8 cellular contexts compared by ENCODE assay signal in genomic region chr10:122495406-122496340, GRCh38. TPM values are rescaled to one million over a fixed set of nuclear protein-coding genes. Genes with fewer than 3 reads are reported as not detected.
DNase-seq lines count a peak whose midpoint lies in the region; ATAC-seq, FAIRE-seq and TF ChIP-seq lines count a peak whose summit lies in the region.

No MANE protein-coding gene starts in this region.

- no peaks in the 10 kb centered on the region for H3K9me2 ChIP-seq in PC-9 (ENCODE audit: insufficient read depth)

- no peak for FAIRE-seq in H1 (lab: Jason Lieb, UNC)

- no peak; a peak in 1 of 4 replicates for TF ChIP-seq RAD21 in H1 (IDR thresholded peaks at IDR 0.05 in 1 of 2, conservative IDR thresholded peaks at IDR 0.05 in 1 of 2; ENCODE audit: low read depth in 2 of 2, low read length in 2 of 2)

- H2AFZ ChIP-seq in PC-9 (no peak overlapping the region), H1 (ENCODE audit: low read length) (no peak overlapping the region)

- no peak overlapping the region for H2AK5ac ChIP-seq in H1 (ENCODE audit: low read depth, low read length)

- H3K9me3 Mint-ChIP-seq in nephron = no peaks in the 10 kb centered on the region

- H3K4me2 ChIP-seq in PC-9 (peak overlapping the region; percentile 46), H1 (ENCODE audit: insufficient read depth in 1 of 2, low read depth in 2 of 2, low read length in 2 of 2) (no peak overlapping the region)

- no peak overlapping the region for H3K23ac ChIP-seq in H1 (ENCODE audit: insufficient read length)

- no peak overlapping the region for H2BK5ac ChIP-seq in H1 (ENCODE audit: low read depth, low read length)

- H3K27ac Mint-ChIP-seq in nephron = peak overlapping the region; percentile 80 to 91 (median 91)

- H3K27ac ChIP-seq in PC-9 = no peak overlapping the region
- H3K27ac ChIP-seq in H1 (ENCODE audit: low read depth, low read length) = no peak overlapping the region

- H3K18ac ChIP-seq in H1 (ENCODE audit: extremely low read depth, low read length) = no peak overlapping the region

- H3F3A ChIP-seq in PC-9 (ENCODE audit: insufficient read depth, low read depth) = no peaks in the 10 kb centered on the region

- no peak overlapping the region for H2BK20ac ChIP-seq in H1 (ENCODE audit: low read length)

- H3K36me3 Mint-ChIP-seq in nephron (ENCODE audit: low read depth) = peaks cover 3% of the 10 kb centered on the region

- H4K91ac ChIP-seq in H1 (replicated peaks; ENCODE audit: insufficient read length, low read length) = no peak overlapping the region

- H4K8ac ChIP-seq in H1 (ENCODE audit: extremely low read depth, insufficient read depth, low read length) = no peak overlapping the region

- no peaks in the 10 kb centered on the region for H3K27me3 ChIP-seq in PC-9 (ENCODE audit: insufficient read depth, low read depth)
- H3K27me3 ChIP-seq in H1 (replicated peaks in 1 of 4; ENCODE audit: control insufficient read depth in 3 of 4, extremely low read depth in 1 of 4, insufficient read depth in 3 of 4, low read length in 3 of 4) = no peaks in the 10 kb centered on the region; a peak in 1 of 7 replicates

- DNase-seq in EH (ENCODE audit: low read depth) = peak; percentile 61
- DNase-seq in PC-9 = no peak
- DNase-seq in H1 (ENCODE audit: low read depth in 1 of 2, low spot score in 2 of 2) = no peak
- DNase-seq in HPDE6-E6E7 (ENCODE audit: extremely low spot score) = no peak
- DNase-seq in NCI-H510A (lab: John Stamatoyannopoulos, UW) = no peak
- DNase-seq in SHP77 (lab: John Stamatoyannopoulos, UW) = no peak

- POLR2A ChIA-PET in PC-9 (lab: Charles Lee; ENCODE audit: unreplicated experiment) (interaction anchor here (0.5 to 0.6 kb wide), 2 partner anchors 139 to 157 kb away, joined by 4 to 23 read pairs; no protein-coding TSS in a partner anchor), H1 (lab: Charles Lee; ENCODE audit: partially characterized antibody) (no interaction called here)

- peaks cover 3% of the 10 kb centered on the region for H3K27me3 Mint-ChIP-seq in nephron (ENCODE audit: low read depth)

- BruUV-seq in PC-9 (replicated peaks; lab: Mats Ljungman, UMichigan) = TSS peak; percentile 24

- no peaks in the 10 kb centered on the region for H3K23me2 ChIP-seq in H1 (ENCODE audit: low read depth, low read length)

- H3K4me1 ChIP-seq in PC-9 (replicated peaks; ENCODE audit: insufficient read depth) (peaks cover 10% of the 10 kb centered on the region), H1 (replicated peaks in 1 of 4; ENCODE audit: control insufficient read depth in 3 of 4, insufficient read depth in 4 of 4, low read length in 3 of 4) (no peaks in the 10 kb centered on the region; a peak in 1 of 7 replicates)

- 75% methylated on average over 12 of the region's 12 CpGs; no CpG with 5 or more reads in 1 of the 2 experiments for WGBS in H1 (ENCODE audit: extremely low coverage in 1 of 2, insufficient coverage in 1 of 2, insufficient read length in 1 of 2, insufficient replicate concordance in 2 of 2, low coverage in 1 of 2, low lambda C conversion rate in 2 of 2, missing lambda C conversion rate in 1 of 2), 2 experiments

- H2BK15ac ChIP-seq in H1 (ENCODE audit: low read length) = no peak overlapping the region

- H3K4me3 ChIP-seq in PC-9 (no peak overlapping the region), H1 (ENCODE audit: extremely low read depth in 1 of 4, insufficient read depth in 2 of 4, low read depth in 3 of 4, low read length in 4 of 4) (no peak overlapping the region)

- TF ChIP-seq CTCF in PC-9 (conservative IDR thresholded peaks at IDR 0.05) = no peak
- no peak for TF ChIP-seq CTCF in H1 (IDR thresholded peaks at IDR 0.05; ENCODE audit: control extremely low read depth in 1 of 3, insufficient read depth in 1 of 3, low read depth in 1 of 3, low read length in 3 of 3)
- TF ChIP-seq CTCF in nephron (IDR thresholded peaks at IDR 0.05; ENCODE audit: unreplicated experiment in 3 of 3) = no peak

- TF ChIP-seq POLR2A in H1 (IDR thresholded peaks at IDR 0.05; ENCODE audit: control extremely low read depth in 1 of 2, low read depth in 2 of 2, low read length in 2 of 2) = no peak

- no peaks in the 10 kb centered on the region for H3K79me2 ChIP-seq in PC-9 (ENCODE audit: low read depth)
- no peaks in the 10 kb centered on the region for H3K79me2 ChIP-seq in H1 (ENCODE audit: control insufficient read depth in 1 of 2, insufficient read depth in 2 of 2, low read length in 2 of 2)

- intact Hi-C loops in PC-9 (cut with micrococcal nuclease; ENCODE audit: unreplicated experiment) = no loop called here

- TF ChIP-seq EP300 in H1 (IDR thresholded peaks at IDR 0.05; ENCODE audit: borderline replicate concordance in 1 of 2, low read depth in 2 of 2, low read length in 2 of 2) = no peak

- peaks cover 68% of the 10 kb centered on the region for H3K4me1 Mint-ChIP-seq in nephron

- H3K56ac ChIP-seq in H1 (replicated peaks; ENCODE audit: insufficient read length, low read depth, low read length) = no peak overlapping the region

- no peak overlapping the region for H4K5ac ChIP-seq in H1 (ENCODE audit: insufficient read length, low read depth, low read length)

- no peak overlapping the region for H3K14ac ChIP-seq in H1 (ENCODE audit: insufficient read length)

- no peaks in the 10 kb centered on the region for H4K20me1 ChIP-seq in PC-9 (ENCODE audit: insufficient read depth)
- H4K20me1 ChIP-seq in H1 (replicated peaks in 1 of 2; ENCODE audit: control insufficient read depth in 1 of 2, insufficient read depth in 2 of 2, low read length in 2 of 2) = no peaks in the 10 kb centered on the region

- H3K9ac ChIP-seq in H1 (replicated peaks in 1 of 4; ENCODE audit: extremely low read depth in 1 of 4, low read depth in 3 of 4, low read length in 3 of 4) = no peak overlapping the region

- no peak overlapping the region for H2BK12ac ChIP-seq in H1 (ENCODE audit: low read depth, low read length)

- H2BK120ac ChIP-seq in H1 (replicated peaks; ENCODE audit: low read depth, low read length) = no peak overlapping the region

- CTCF ChIA-PET in PC-9 (lab: Charles Lee) (interaction anchor here (0.6 kb wide), 1 partner anchor 55 kb away, joined by 3 read pairs; no protein-coding TSS in a partner anchor), H1 (lab: Charles Lee; ENCODE audit: partially characterized antibody) (interaction anchor here (0.6 to 2.9 kb wide), 10 partner anchors 13 to 366 kb away, joined by 3 to 13 read pairs (median 4); no protein-coding TSS in a partner anchor)

- ATAC-seq in GM21786 (IDR thresholded peaks at IDR 0.05; ENCODE audit: unreplicated experiment) = no peak

- H3K9me3 ChIP-seq in PC-9 (ENCODE audit: insufficient read depth, low read depth) = no peaks in the 10 kb centered on the region
- no peaks in the 10 kb centered on the region for H3K9me3 ChIP-seq in H1 (ENCODE audit: insufficient read depth in 2 of 2, low read depth in 1 of 2, low read length in 1 of 2)

- no peak overlapping the region for H3K4ac ChIP-seq in H1 (replicated peaks; ENCODE audit: insufficient read length, low read depth, low read length)

- H3K36me3 ChIP-seq in PC-9 (ENCODE audit: low read depth) (no peaks in the 10 kb centered on the region), H1 (ENCODE audit: control insufficient read depth in 2 of 4, insufficient read depth in 4 of 4, low read length in 3 of 4) (no peaks in the 10 kb centered on the region)

- H3K4me3 Mint-ChIP-seq in nephron = peak overlapping the region in 2 of 3 experiments; percentile 9 to 18

- H3K79me1 ChIP-seq in H1 (ENCODE audit: low read depth, low read length) = no peaks in the 10 kb centered on the region

TF ChIP-seq in H1, 55 proteins besides CTCF, POLR2A, EP300 and RAD21 (continues in another document):
- TF ChIP-seq RXRA (IDR thresholded peaks at IDR 0.05; ENCODE audit: insufficient read depth, low read depth, low read length) (no peak), SIX5 (IDR thresholded peaks at IDR 0.05; ENCODE audit: low read depth, low read length) (no peak), TBP (IDR thresholded peaks at IDR 0.05; ENCODE audit: low read depth, low read length) (peak; percentile 63), JUND (IDR thresholded peaks at IDR 0.05; ENCODE audit: low read length) (no peak), EGR1 (IDR thresholded peaks at IDR 0.05; ENCODE audit: borderline replicate concordance, low read depth, low read length) (no peak), E2F6 (IDR thresholded peaks at IDR 0.05) (peak; percentile 34; the same call in 1 of the 2 replicates)

RNA-seq across cellular contexts. Expression of gene HTRA1, which starts 34.3 kb away (rescaled TPM):
- total RNA-seq in PC-9 (2021) = 14.9 and 18.0 TPM in 2 replicates
- total RNA-seq in H1 (2021; fragmentation: NEBNext Ultra II Directional; extraction: Animal tissue kit (Norgen Biotek cat#: 25700)) = 15.8 and 16.5 TPM in 2 replicates
- 10.9 and 20.1 TPM in 2 replicates for polyA plus RNA-seq in H1 (2011; rRNA removed)
- 13.2 TPM for polyA plus RNA-seq in H1 (2011; cell fraction: cytosol; rRNA removed)
- 14.4 TPM for polyA plus RNA-seq in H1 (2011; cell fraction: nucleus; rRNA removed)
- polyA plus RNA-seq in H1 (2012, experiment 1 of 2) = 18.2 to 21.1 TPM (median 19.7 TPM) in 4 replicates
- polyA plus RNA-seq in H1 (2012, experiment 2 of 2) = 17.5 TPM
- 22.0 TPM for polyA plus RNA-seq in H1 (2013, experiment 1 of 2)
- polyA plus RNA-seq in H1 (2013, experiment 2 of 2) = 21.8 TPM
- 7.5 and 11.1 TPM in 2 replicates for polyA minus RNA-seq in H1 (2011; rRNA and poly(A)+ RNA removed)
- 5.9 TPM for polyA minus RNA-seq in H1 (2011; cell fraction: cytosol; rRNA and poly(A)+ RNA removed)
- polyA minus RNA-seq in H1 (2011; cell fraction: nucleus; rRNA and poly(A)+ RNA removed) = 3.9 TPM

RNA-seq across cellular contexts. Expression of gene ARMS2, which starts 41.2 kb away (rescaled TPM):
- total RNA-seq in PC-9 (2021) = not detected in 2 replicates
- not detected in 2 replicates for total RNA-seq in H1 (2021; fragmentation: NEBNext Ultra II Directional; extraction: Animal tissue kit (Norgen Biotek cat#: 25700))
- polyA plus RNA-seq in H1 (2011; rRNA removed) = not detected in 2 replicates
- polyA plus RNA-seq in H1 (2011; cell fraction: cytosol; rRNA removed) = not detected
- polyA plus RNA-seq in H1 (2011; cell fraction: nucleus; rRNA removed) = not detected
- polyA plus RNA-seq in H1 (2012, experiment 1 of 2) = not detected in 4 replicates
- polyA plus RNA-seq in H1 (2012, experiment 2 of 2) = not detected
- polyA plus RNA-seq in H1 (2013, experiment 1 of 2) = not detected
- polyA plus RNA-seq in H1 (2013, experiment 2 of 2) = not detected
- polyA minus RNA-seq in H1 (2011; rRNA and poly(A)+ RNA removed) = not detected in 2 replicates
- polyA minus RNA-seq in H1 (2011; cell fraction: cytosol; rRNA and poly(A)+ RNA removed) = not detected
- not detected for polyA minus RNA-seq in H1 (2011; cell fraction: nucleus; rRNA and poly(A)+ RNA removed)
